1 cellular context compared by ENCODE assay signal in the genomic region with DNA sequence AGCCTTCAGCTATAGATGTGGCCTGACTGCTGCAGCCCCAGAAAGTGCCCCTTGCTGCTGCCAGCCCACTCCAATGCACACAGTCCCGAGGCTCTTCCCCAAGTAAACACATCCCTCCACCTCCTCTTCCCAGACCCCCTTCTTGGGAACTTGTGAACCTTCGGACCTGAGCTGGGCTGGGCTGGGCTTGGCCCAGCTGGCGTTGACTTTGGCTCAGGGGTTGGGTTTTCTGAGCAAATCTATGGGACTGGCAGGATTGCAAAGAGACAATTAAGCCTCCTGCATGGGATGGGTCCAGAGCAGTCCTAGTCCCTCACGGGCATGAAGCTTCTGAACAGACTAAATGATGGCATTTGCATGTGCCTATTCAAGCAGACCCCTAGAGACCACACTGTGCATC.
TF ChIP-seq lines count a peak whose summit lies in the region.

No MANE protein-coding gene starts in this region.

TF ChIP-seq in HepG2, 621 proteins besides CTCF, POLR2A, EP300 and RAD21:
- TF ChIP-seq, protein P1, sequence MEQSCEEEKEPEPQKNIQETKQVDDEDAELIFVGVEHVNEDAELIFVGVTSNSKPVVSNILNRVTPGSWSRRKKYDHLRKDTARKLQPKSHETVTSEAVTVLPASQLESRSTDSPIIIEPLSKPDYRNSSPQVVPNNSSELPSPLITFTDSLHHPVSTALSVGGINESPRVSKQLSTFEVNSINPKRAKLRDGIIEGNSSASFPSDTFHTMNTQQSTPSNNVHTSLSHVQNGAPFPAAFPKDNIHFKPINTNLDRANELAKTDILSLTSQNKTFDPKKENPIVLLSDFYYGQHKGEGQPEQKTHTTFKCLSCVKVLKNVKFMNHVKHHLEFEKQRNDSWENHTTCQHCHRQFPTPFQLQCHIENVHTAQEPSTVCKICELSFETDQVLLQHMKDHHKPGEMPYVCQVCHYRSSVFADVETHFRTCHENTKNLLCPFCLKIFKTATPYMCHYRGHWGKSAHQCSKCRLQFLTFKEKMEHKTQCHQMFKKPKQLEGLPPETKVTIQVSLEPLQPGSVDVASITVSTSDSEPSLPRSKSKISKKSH (CRISPR knock-in tag; IDR thresholded peaks at IDR 0.05; ENCODE audit: borderline replicate concordance), result no peak
- TF ChIP-seq TCF7 (IDR thresholded peaks at IDR 0.05; ENCODE audit: low read depth) (no peak), TBX3 (IDR thresholded peaks at IDR 0.05; ENCODE audit: borderline replicate concordance) (no peak), JUNB (CRISPR knock-in tag; IDR thresholded peaks at IDR 0.05; ENCODE audit: borderline replicate concordance) (no peak), REXO4 (CRISPR knock-in tag; IDR thresholded peaks at IDR 0.05; ENCODE audit: borderline replicate concordance) (no peak)
- TF ChIP-seq, protein P2, sequence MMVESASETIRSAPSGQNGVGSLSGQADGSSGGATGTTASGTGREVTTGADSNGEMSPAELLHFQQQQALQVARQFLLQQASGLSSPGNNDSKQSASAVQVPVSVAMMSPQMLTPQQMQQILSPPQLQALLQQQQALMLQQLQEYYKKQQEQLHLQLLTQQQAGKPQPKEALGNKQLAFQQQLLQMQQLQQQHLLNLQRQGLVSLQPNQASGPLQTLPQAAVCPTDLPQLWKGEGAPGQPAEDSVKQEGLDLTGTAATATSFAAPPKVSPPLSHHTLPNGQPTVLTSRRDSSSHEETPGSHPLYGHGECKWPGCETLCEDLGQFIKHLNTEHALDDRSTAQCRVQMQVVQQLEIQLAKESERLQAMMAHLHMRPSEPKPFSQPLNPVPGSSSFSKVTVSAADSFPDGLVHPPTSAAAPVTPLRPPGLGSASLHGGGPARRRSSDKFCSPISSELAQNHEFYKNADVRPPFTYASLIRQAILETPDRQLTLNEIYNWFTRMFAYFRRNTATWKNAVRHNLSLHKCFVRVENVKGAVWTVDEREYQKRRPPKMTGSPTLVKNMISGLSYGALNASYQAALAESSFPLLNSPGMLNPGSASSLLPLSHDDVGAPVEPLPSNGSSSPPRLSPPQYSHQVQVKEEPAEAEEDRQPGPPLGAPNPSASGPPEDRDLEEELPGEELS (CRISPR knock-in tag; IDR thresholded peaks at IDR 0.05), result no peak
